ENCODE assay signal across 11 cellular contexts in the genomic region with DNA sequence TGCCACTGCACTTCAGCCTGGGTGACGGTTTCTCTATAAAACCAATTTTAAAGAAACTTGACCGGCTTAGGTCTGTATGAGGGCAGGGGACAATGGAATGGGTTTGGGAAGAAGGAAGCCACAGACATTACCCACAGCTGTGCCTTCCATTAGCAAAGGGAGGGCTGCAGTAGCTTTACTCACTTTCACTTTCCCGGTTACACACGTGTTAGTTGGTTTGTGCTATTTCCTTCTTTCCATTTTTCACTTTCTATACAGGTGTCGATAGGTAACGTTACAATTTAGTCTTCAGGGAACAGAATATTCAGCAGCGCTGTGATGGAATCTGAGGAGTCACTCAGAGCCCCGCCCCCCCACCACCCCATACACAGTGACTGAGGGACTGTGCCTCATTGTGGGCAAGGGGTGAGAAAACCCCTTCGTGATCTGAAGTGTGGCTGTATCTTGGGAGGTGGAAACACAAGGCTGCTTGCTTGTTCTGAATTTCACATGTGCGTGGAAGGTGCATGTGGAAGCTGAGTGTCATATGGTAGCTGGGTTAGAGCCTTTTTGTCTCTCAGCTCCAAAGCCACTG. TPM values are rescaled to one million over a fixed set of nuclear protein-coding genes. Genes with fewer than 3 reads are reported as not detected.
A peak's percentile ranks its signal among the peaks of the same experiment; 100 is the strongest.
DNase-seq lines count a peak whose midpoint lies in the region; ATAC-seq lines count a peak whose summit lies in the region.
"Had no signal": no experiment of that assay in that cellular context is flagged by ENCODE, and none has a peak within 500 bp of the region (broad histone marks: within the 10 kb centered on the region; RNA-seq: fewer than 3 reads in every experiment).

No MANE protein-coding gene starts in this region.

- ATAC-seq in activated CD4-positive, CD25-positive, alpha-beta regulatory T cell treated with anti-CD3 and anti-CD28 coated beads, Interleukin-2, amount 50 U/mL, for 24 hours, result peak; percentile 58 to 73
- ATAC-seq in HG02623 (IDR thresholded peaks at IDR 0.05; ENCODE audit: unreplicated experiment) (peak; percentile 41), GM18873 (IDR thresholded peaks at IDR 0.05; ENCODE audit: low FRiP score, unreplicated experiment) (no peak)

- no peak for DNase-seq in activated CD4-positive, CD25-positive, alpha-beta regulatory T cell (lab: John Stamatoyannopoulos, UW)
- DNase-seq in activated CD4-positive, alpha-beta T cell treated with anti-CD3 and anti-CD28 coated beads, Interleukin-2, amount 50 U/mL, for 48 hours, result peak; percentile 18 to 24
- DNase-seq in stimulated activated CD4-positive, alpha-beta T cell treated with anti-CD3 and anti-CD28 coated beads, Interleukin-2, amount 100 ng/mL, for 24 hours, result peak; percentile 25 to 29
- no peak for DNase-seq in NCI-H146 (lab: John Stamatoyannopoulos, UW)
- DNase-seq in cardiac septum (ENCODE audit: low spot score), result no peak
- DNase-seq: GDM1, kidney glomerular epithelial cell, NCI-H1694 had no signal

- intact Hi-C loops in cardiac septum (cut with DNase I), result no loop called here

RNA-seq across cellular contexts. Expression of a gene that starts 44.8 kb away (rescaled TPM):
- 722 TPM for total RNA-seq in cardiac septum

Comparison
In these comparisons a context has a peak if more than half of its experiments do, and no peak if none do; other contexts are left out.
1. DNase-seq: peak in activated CD4-positive, alpha-beta T cell treated with anti-CD3 and anti-CD28 coated beads, Interleukin-2, amount 50 U/mL, for 48 hours (2 of 2) and stimulated activated CD4-positive, alpha-beta T cell treated with anti-CD3 and anti-CD28 coated beads, Interleukin-2, amount 100 ng/mL, for 24 hours (2 of 2); none in activated CD4-positive, CD25-positive, alpha-beta regulatory T cell (0 of 4), NCI-H146 (single experiment) and cardiac septum (single experiment).